ENCODE assay signal across 20 cellular contexts in the genomic region with DNA sequence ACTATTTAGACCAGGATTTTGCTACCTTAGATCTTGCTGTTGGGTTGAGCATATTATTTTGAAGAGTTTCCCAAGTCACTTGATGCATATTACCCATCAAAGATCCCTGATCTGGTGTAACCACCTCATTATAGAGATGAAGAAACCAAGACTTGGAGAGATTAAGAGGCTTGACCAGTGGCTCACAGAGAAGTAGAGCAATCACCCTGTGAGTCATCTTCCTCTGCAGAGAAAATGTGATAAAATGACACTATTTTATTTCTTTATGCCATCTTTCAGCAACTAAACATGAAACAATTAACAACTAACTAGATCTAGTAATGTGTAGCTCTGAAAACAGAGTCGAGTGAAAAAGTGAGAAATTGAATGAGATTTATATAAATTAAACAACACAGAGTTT.
"Had no signal": no experiment of that assay in that cellular context is flagged by ENCODE, and none has a peak within 500 bp of the region (broad histone marks: within the 10 kb centered on the region; RNA-seq: fewer than 3 reads in every experiment).

No MANE protein-coding gene starts in this region.

- ATAC-seq: activated T-helper 17 cell treated with anti-CD3 and anti-CD28 coated beads, Interleukin-2, amount 50 U/mL, for 72 hours; foreskin keratinocyte; left colon; lower lobe of right lung; stimulated activated naive B cell treated with anti-CD40 and anti-IgM and Interleukin-4, amounts not matched to agents 10 μg/mL and 1 μg/mL and 100 μg/mL, for 72 hours had no signal

- H3K9me3 ChIP-seq: esophagus muscularis mucosa, lower lobe of right lung, thyroid gland, uterus had no signal

- DNase-seq: activated CD4-positive, CD25-positive, alpha-beta regulatory T cell treated with anti-CD3 and anti-CD28 coated beads, Interleukin-2, amount 50 U/mL, for 72 hours; activated naive CD4-positive, alpha-beta T cell treated with Interleukin-2 at 50 U/mL for 16 hours; activated T-cell treated with anti-CD3 and anti-CD28 coated beads for 4 hours; foreskin keratinocyte; head of caudate nucleus; immature natural killer cell; left colon; lower lobe of right lung; nephron progenitor cell; occipital lobe; stimulated activated CD4-positive, alpha-beta T cell treated with anti-CD3 and anti-CD28 coated beads, Interleukin-15, amount 100 ng/mL, for 24 hours; stimulated activated CD4-positive, alpha-beta T cell treated with anti-CD3 and anti-CD28 coated beads, Interleukin-4, amount 100 ng/mL, for 1 hour; stimulated activated naive B cell treated with anti-CD40 and anti-IgM and Interleukin-4, amounts not matched to agents 10 μg/mL and 1 μg/mL and 100 μg/mL, for 72 hours; T-helper 9 cell; thyroid gland; uterus had no signal

- FAIRE-seq: astrocyte, endometrium had no signal

- H3K4me3 ChIP-seq: esophagus muscularis mucosa, lower lobe of right lung, thyroid gland, uterus had no signal

- H3K27me3 ChIP-seq: esophagus muscularis mucosa, foreskin keratinocyte, thyroid gland, uterus had no signal

- H3K4me1 ChIP-seq: lower lobe of right lung, thyroid gland, uterus had no signal

- H3K27ac ChIP-seq: foreskin keratinocyte, lower lobe of right lung, thyroid gland, uterus had no signal

- H3K36me3 ChIP-seq: esophagus muscularis mucosa, lower lobe of right lung, thyroid gland, uterus had no signal
